In genomic region chr6:30129818-30130679, GRCh38 we compare ENCODE assay signal across 13 cellular contexts. TPM values are rescaled to one million over a fixed set of nuclear protein-coding genes. Genes with fewer than 3 reads are reported as not detected.
DNase-seq lines count a peak whose midpoint lies in the region; ATAC-seq and TF ChIP-seq lines count a peak whose summit lies in the region.
"Had no signal": no experiment of that assay in that cellular context is flagged by ENCODE, and none has a peak within 500 bp of the region (broad histone marks: within the 10 kb centered on the region; RNA-seq: fewer than 3 reads in every experiment).

No MANE protein-coding gene starts in this region.

- H3K27ac ChIP-seq in HCT116 (ENCODE audit: low read depth, low read length) (no peak overlapping the region), PC-3 (ENCODE audit: low read length) (no peak overlapping the region)
- H3K27ac ChIP-seq: psoas muscle had no signal

- H3K9me3 ChIP-seq in HCT116 (ENCODE audit: control insufficient read depth in 1 of 2, insufficient read depth in 1 of 2, low read depth in 1 of 2, low read length in 2 of 2): no peaks in the 10 kb centered on the region
- no peaks in the 10 kb centered on the region for H3K9me3 ChIP-seq in PC-3 (ENCODE audit: low read length)
- H3K9me3 ChIP-seq: psoas muscle had no signal

- DNase-seq in HCT116 (ENCODE audit: low read depth, low spot score): no peak
- DNase-seq in PC-3: peak; percentile 22
- no peak for DNase-seq in left colon
- peak; percentile 20 for DNase-seq in ureter (ENCODE audit: low spot score)
- DNase-seq in activated CD8-positive, alpha-beta memory T cell treated with anti-CD3 and anti-CD28 coated beads, Interleukin-2, amount 50 U/mL, for 48 hours: no peak

- no peaks in the 10 kb centered on the region for H3F3A ChIP-seq in PC-3 (ENCODE audit: low read length, unreplicated experiment)

- no peak for TF ChIP-seq CTCF in HCT116 (IDR thresholded peaks at IDR 0.05 in 2 of 3, conservative IDR thresholded peaks at IDR 0.05 in 1 of 3; ENCODE audit: borderline replicate concordance in 1 of 3, insufficient read depth in 1 of 3, low read depth in 2 of 3, low read length in 2 of 3)
- TF ChIP-seq CTCF in PC-3 (conservative IDR thresholded peaks at IDR 0.05; ENCODE audit: low read depth, low read length): no peak

- H3K4me2 ChIP-seq in HCT116 (ENCODE audit: low read length) (peak overlapping the region; percentile 62), PC-3 (ENCODE audit: low read length) (peak overlapping the region; percentile 85)
- H3K4me2 ChIP-seq: GM23338, smooth muscle cell had no signal

- RAD21 ChIA-PET in HCT116 (lab: Charles Lee; ENCODE audit: low non-redundant PET in 1 of 2, low total read pairs in 2 of 2, uncharacterized antibody in 2 of 2, unreplicated experiment in 2 of 2): no interaction called here

- H3K9ac ChIP-seq in HCT116 (ENCODE audit: low read length) (no peak overlapping the region), PC-3 (ENCODE audit: low read length) (no peak overlapping the region)

- H3K4me3 ChIP-seq in HCT116 (replicated peaks in 1 of 2; ENCODE audit: low read depth in 1 of 2, low read length in 2 of 2): no peak overlapping the region
- peak overlapping the region; percentile 55; the same call in 1 of the 2 replicates for H3K4me3 ChIP-seq in PC-3 (ENCODE audit: low read length)
- H3K4me3 ChIP-seq: GM23338, psoas muscle, smooth muscle cell had no signal

- H2AFZ ChIP-seq in HCT116 (ENCODE audit: low read depth, low read length, poor library complexity, severe bottlenecking): peak overlapping the region; percentile 86
- H2AFZ ChIP-seq in PC-3 (ENCODE audit: low read length): peak overlapping the region; percentile 86; the same call in 1 of the 2 replicates
- H2AFZ ChIP-seq: GM23338 had no signal

- no peak for TF ChIP-seq RAD21 in HCT116 (IDR thresholded peaks at IDR 0.05; ENCODE audit: low read depth)

- H4K20me1 ChIP-seq in HCT116 (ENCODE audit: insufficient read depth) (no peaks in the 10 kb centered on the region), PC-3 (ENCODE audit: low read length) (no peaks in the 10 kb centered on the region)

- H3K4me1 ChIP-seq in HCT116 (ENCODE audit: control insufficient read depth in 1 of 2, insufficient read depth in 2 of 2, low read length in 2 of 2) (peaks cover 8 to 17% of the 10 kb centered on the region in 2 experiments; a peak in 3 of 4 replicates), PC-3 (ENCODE audit: insufficient read depth, low read length) (peaks cover 15% of the 10 kb centered on the region)

- TF ChIP-seq POLR2A in HCT116 (IDR thresholded peaks at IDR 0.05; ENCODE audit: borderline replicate concordance, extremely low read depth, insufficient read depth, insufficient read length): no peak
- TF ChIP-seq POLR2A in GM18505 (IDR thresholded peaks at IDR 0.05; ENCODE audit: borderline replicate concordance, extremely low read depth, insufficient read depth, insufficient read length): no peak

- no peaks in the 10 kb centered on the region for H3K36me3 ChIP-seq in HCT116 (ENCODE audit: control insufficient read depth in 1 of 2, insufficient read depth in 2 of 2, low read length in 2 of 2)
- H3K36me3 ChIP-seq in PC-3 (ENCODE audit: low read depth, low read length): no peaks in the 10 kb centered on the region

- POLR2A ChIA-PET in HCT116 (lab: Charles Lee): interaction anchor here (1.3 kb wide), 1 partner anchor 27 kb away, joined by 4 read pairs; no protein-coding TSS in a partner anchor
- POLR2A ChIA-PET in PC-3 (lab: Charles Lee; ENCODE audit: unreplicated experiment): no interaction called here

- BruUV-seq in HCT116 (replicated peaks; lab: Mats Ljungman, UMichigan) (no TSS peak), PC-3 (replicated peaks; lab: Mats Ljungman, UMichigan) (no TSS peak)

- CTCF ChIA-PET in HCT116 (lab: Charles Lee) (interaction anchor here (1.2 to 6.0 kb wide), 9 partner anchors 8 to 191 kb away, joined by 3 to 105 read pairs (median 5); no protein-coding TSS in a partner anchor), PC-3 (lab: Charles Lee) (interaction anchor here (1.3 to 5.7 kb wide), 2 partner anchors 7 to 26 kb away, joined by 7 to 107 read pairs; no protein-coding TSS in a partner anchor)

- H3K9me2 ChIP-seq in HCT116 (ENCODE audit: insufficient read depth) (no peaks in the 10 kb centered on the region), PC-3 (replicated peaks; ENCODE audit: low read length) (no peaks in the 10 kb centered on the region)

- intact Hi-C loops in HCT116 (cut with micrococcal nuclease): no loop called here
- intact Hi-C loops in PC-3 (cut with micrococcal nuclease): loop anchor here (5.0 kb wide), 1 partner anchor 42 kb away; no protein-coding TSS in a partner anchor
- intact Hi-C loops in left colon (cut with DNase I, micrococcal nuclease): no loop called here

- H3K27me3 ChIP-seq in HCT116 (ENCODE audit: insufficient read depth, low read length): no peaks in the 10 kb centered on the region
- H3K27me3 ChIP-seq in PC-3 (ENCODE audit: low read length): no peaks in the 10 kb centered on the region

- no peak for ATAC-seq in HCT116
- no peak for ATAC-seq in PC-3
- peak; percentile 65 for ATAC-seq in left colon
- no peak for ATAC-seq in HG03457 (IDR thresholded peaks at IDR 0.05; ENCODE audit: unreplicated experiment)
- no peak for ATAC-seq in GM18505 (IDR thresholded peaks at IDR 0.05; ENCODE audit: unreplicated experiment)

- H3K79me2 ChIP-seq in HCT116 (ENCODE audit: insufficient read depth, low read length) (no peaks in the 10 kb centered on the region), PC-3 (ENCODE audit: low read length) (no peaks in the 10 kb centered on the region)

TF ChIP-seq in HCT116, 20 proteins besides CTCF, POLR2A, EP300 and RAD21 (continues in another document):
- TF ChIP-seq ELF1 (IDR thresholded peaks at IDR 0.05; ENCODE audit: borderline replicate concordance, low read depth) (no peak), CBX3 (IDR thresholded peaks at IDR 0.05; ENCODE audit: low read depth) (no peak), SRF (IDR thresholded peaks at IDR 0.05; ENCODE audit: low read depth) (no peak), SP1 (IDR thresholded peaks at IDR 0.05; ENCODE audit: low read depth) (no peak), EZH2 (IDR thresholded peaks at IDR 0.05) (no peak), EZH2phosphoT487 (IDR thresholded peaks at IDR 0.05; ENCODE audit: borderline replicate concordance) (no peak), ZBTB33 (IDR thresholded peaks at IDR 0.05; ENCODE audit: extremely low read depth, insufficient replicate concordance, low read length) (no peak), MAX (IDR thresholded peaks at IDR 0.05) (no peak), YY1 (IDR thresholded peaks at IDR 0.05; ENCODE audit: extremely low read depth, insufficient replicate concordance, low read depth, low read length) (no peak), ATF3 (IDR thresholded peaks at IDR 0.05) (no peak), EGR1 (IDR thresholded peaks at IDR 0.05; ENCODE audit: low read depth) (no peak), FOSL1 (IDR thresholded peaks at IDR 0.05; ENCODE audit: low read depth) (no peak), POLR2AphosphoS5 (IDR thresholded peaks at IDR 0.05; ENCODE audit: low read depth, low read length) (no peak), TCF7L2 (IDR thresholded peaks at IDR 0.05; ENCODE audit: borderline replicate concordance, extremely low read depth, insufficient read depth, insufficient read length) (no peak)

RNA-seq across cellular contexts. Expression of gene TRIM40, which starts 5.9 kb away (rescaled TPM):
- total RNA-seq in HCT116 (2021; ENCODE audit: unreplicated experiment) (not detected), PC-3 (2014; rRNA removed) (not detected in 2 replicates), left colon (10 to 100 TPM; 13.2 to 30.7 TPM), ureter (not detected)
- polyA plus RNA-seq in HCT116 (2012): 0.04 TPM in 1 of 2 replicates, not detected in the other
- total RNA-seq: esophagus mucosa, GM23338, psoas muscle, smooth muscle cell, subcutaneous adipose tissue had no signal
- polyA plus RNA-seq: GM23338, smooth muscle cell had no signal

RNA-seq across cellular contexts. Expression of gene TRIM31, which starts 17.2 kb away (rescaled TPM):
- total RNA-seq in HCT116 (2021; ENCODE audit: unreplicated experiment): not detected
- 0.11 and 0.36 TPM in 2 replicates for polyA plus RNA-seq in HCT116 (2012)
- 0.11 and 0.52 TPM in 2 replicates for total RNA-seq in PC-3 (2014; rRNA removed)
- 100 to 1,000 TPM in 1 of 2 donors, 10 to 100 TPM in 1; 80.0 to 278 TPM for total RNA-seq in left colon
- 0.78 TPM for total RNA-seq in ureter
- total RNA-seq: GM23338, psoas muscle, subcutaneous adipose tissue had no signal
- polyA plus RNA-seq: smooth muscle cell had no signal

RNA-seq across cellular contexts. Expression of gene TRIM10, which starts 31.0 kb away (rescaled TPM):
- 0.98 TPM for total RNA-seq in HCT116 (2021; ENCODE audit: unreplicated experiment)
- 0.42 and 0.75 TPM in 2 replicates for polyA plus RNA-seq in HCT116 (2012)
- not detected in 2 replicates for total RNA-seq in PC-3 (2014; rRNA removed)
- total RNA-seq in left colon: 1 to 10 TPM; 5.6 to 6.3 TPM
- not detected for total RNA-seq in ureter
- total RNA-seq: esophagus mucosa, smooth muscle cell, subcutaneous adipose tissue had no signal
- polyA plus RNA-seq: GM23338, psoas muscle, smooth muscle cell had no signal

RNA-seq across cellular contexts. Expression of gene TRIM15, which starts 33.3 kb away (rescaled TPM):
- 6.5 TPM for total RNA-seq in HCT116 (2021; ENCODE audit: unreplicated experiment)
- polyA plus RNA-seq in HCT116 (2012): 3.1 and 5.2 TPM in 2 replicates
- total RNA-seq in PC-3 (2014; rRNA removed): not detected in 2 replicates
- 10 to 100 TPM; 58.8 to 62.5 TPM for total RNA-seq in left colon
- not detected for total RNA-seq in ureter
- total RNA-seq: esophagus mucosa, mononuclear cell, psoas muscle, smooth muscle cell, subcutaneous adipose tissue had no signal
- polyA plus RNA-seq: smooth muscle cell had no signal

RNA-seq across cellular contexts. Expression of gene RNF39, which starts 54.5 kb away (rescaled TPM):
- total RNA-seq in HCT116 (2021; ENCODE audit: unreplicated experiment): 0.22 TPM
- 0.75 and 1.0 TPM in 2 replicates for polyA plus RNA-seq in HCT116 (2012)
- total RNA-seq in PC-3 (2014; rRNA removed): 2.0 and 4.2 TPM in 2 replicates
- total RNA-seq in left colon: under 1 TPM in 1 of 2 donors, not detected in 1; 0.58 TPM
- 0.65 TPM for total RNA-seq in ureter
- total RNA-seq: mononuclear cell, psoas muscle, subcutaneous adipose tissue had no signal

Comparison
In these comparisons a context has a peak if more than half of its experiments do, and no peak if none do; other contexts are left out.
1. DNase-seq: peak in PC-3 (single experiment) and ureter (single experiment); none in HCT116 (single experiment), left colon (0 of 2) and activated CD8-positive, alpha-beta memory T cell treated with anti-CD3 and anti-CD28 coated beads, Interleukin-2, amount 50 U/mL, for 48 hours (single experiment).
2. RNA of gene TRIM40, which starts 5.9 kb away (total RNA-seq): 13.2 to 30.7 TPM in left colon; not detected in HCT116 (single experiment), not detected in PC-3 and not detected in ureter (single experiment); every median in the first group is over 10 times any median in the second.
3. RNA of gene TRIM31, which starts 17.2 kb away (total RNA-seq): 80.0 to 278 TPM in left colon; 0.78 TPM in ureter (single experiment), 0.11 to 0.52 TPM in PC-3 and not detected in HCT116 (single experiment); every median in the first group is over 10 times any median in the second.